2 cellular contexts compared by ENCODE assay signal in genomic region chr19:10567696-10568443, GRCh38.
TF ChIP-seq lines count a peak whose summit lies in the region.

No MANE protein-coding gene starts in this region.

TF ChIP-seq in HCT116, 20 proteins besides CTCF, POLR2A, EP300 and RAD21:
- TF ChIP-seq POLR2AphosphoS5 (IDR thresholded peaks at IDR 0.05; ENCODE audit: low read depth, low read length) = no peak
- no peak for TF ChIP-seq ZNF274 (IDR thresholded peaks at IDR 0.05; ENCODE audit: low read depth, low read length)
- TF ChIP-seq SRF (IDR thresholded peaks at IDR 0.05; ENCODE audit: low read depth) = no peak
- no peak for TF ChIP-seq ATF3 (IDR thresholded peaks at IDR 0.05)
- TF ChIP-seq EZH2 (IDR thresholded peaks at IDR 0.05) = no peak
- no peak for TF ChIP-seq SP1 (IDR thresholded peaks at IDR 0.05; ENCODE audit: low read depth)
- TF ChIP-seq REST (IDR thresholded peaks at IDR 0.05; ENCODE audit: low read depth) = no peak
- TF ChIP-seq ZBTB33 (IDR thresholded peaks at IDR 0.05; ENCODE audit: extremely low read depth, insufficient replicate concordance, low read length) = no peak
- no peak for TF ChIP-seq EZH2phosphoT487 (IDR thresholded peaks at IDR 0.05; ENCODE audit: borderline replicate concordance)
- TF ChIP-seq EGR1 (IDR thresholded peaks at IDR 0.05; ENCODE audit: low read depth) = no peak
- no peak for TF ChIP-seq ELF1 (IDR thresholded peaks at IDR 0.05; ENCODE audit: borderline replicate concordance, low read depth)
- no peak for TF ChIP-seq CEBPB (IDR thresholded peaks at IDR 0.05; ENCODE audit: low read depth)
- no peak for TF ChIP-seq ZFX (IDR thresholded peaks at IDR 0.05)
- no peak for TF ChIP-seq TCF7L2 (IDR thresholded peaks at IDR 0.05; ENCODE audit: borderline replicate concordance, extremely low read depth, insufficient read depth, insufficient read length)
- no peak for TF ChIP-seq SIN3A (IDR thresholded peaks at IDR 0.05; ENCODE audit: low read depth)
- TF ChIP-seq YY1 (IDR thresholded peaks at IDR 0.05; ENCODE audit: extremely low read depth, insufficient replicate concordance, low read depth, low read length) = no peak

TF ChIP-seq in K562, 482 proteins besides CTCF, POLR2A, EP300 and RAD21:
- TF ChIP-seq ZNF589 (CRISPR knock-in tag; IDR thresholded peaks at IDR 0.05; ENCODE audit: low read depth) (no peak), BHLHE40 (IDR thresholded peaks at IDR 0.05; ENCODE audit: low read length) (peak; percentile 68), KDM1A (IDR thresholded peaks at IDR 0.05) (peak; percentile 24 to 32; a peak in 2 of 4 replicates), ATF3 (IDR thresholded peaks at IDR 0.05) (0 out of 2 replicates have a peak, but pooled peaks have one; percentile 19), ATF3 (CRISPR knock-in tag; conservative IDR thresholded peaks at IDR 0.05) (no peak), TFAP4 (CRISPR knock-in tag; IDR thresholded peaks at IDR 0.05; ENCODE audit: borderline replicate concordance) (no peak), RFX1 (IDR thresholded peaks at IDR 0.05) (peak; percentile 78), EGR1 (conservative IDR thresholded peaks at IDR 0.05) (0 out of 2 replicates have a peak, but pooled peaks have one; percentile 19)
